Comparison of ENCODE assay signal across 1 cellular context in genomic region chr16:85633888-85634287, GRCh38.
TF ChIP-seq lines count a peak whose summit lies in the region.

No MANE protein-coding gene starts in this region.

TF ChIP-seq in K562, 482 proteins besides CTCF, POLR2A, EP300 and RAD21:
- TF ChIP-seq ZNF318 (IDR thresholded peaks at IDR 0.05; ENCODE audit: borderline replicate concordance in 1 of 2, low read depth in 1 of 2) = no peak
- no peak for TF ChIP-seq MCM2 (IDR thresholded peaks at IDR 0.05; ENCODE audit: low read depth)
- peak; percentile 40; the same call in 1 of the 2 replicates for TF ChIP-seq POLR2G (IDR thresholded peaks at IDR 0.05; ENCODE audit: low read depth, low read length)
- TF ChIP-seq USF2 (CRISPR knock-in tag; IDR thresholded peaks at IDR 0.05) = no peak
- TF ChIP-seq SLC30A9 (CRISPR knock-in tag; IDR thresholded peaks at IDR 0.05) = no peak
- TF ChIP-seq U2AF1 (optimal IDR thresholded peaks at IDR 0.05; ENCODE audit: low read depth, low read length) = no peak
- peak; percentile 78 for TF ChIP-seq RBM22 (IDR thresholded peaks at IDR 0.05; ENCODE audit: low read depth, low read length, poor library complexity, severe bottlenecking)
- no peak for TF ChIP-seq BRCA1 (IDR thresholded peaks at IDR 0.05)
- TF ChIP-seq BRCA1 (CRISPR knock-in tag; IDR thresholded peaks at IDR 0.05) = no peak
- no peak for TF ChIP-seq GTF2E2 (tag; IDR thresholded peaks at IDR 0.05)
- no peak for TF ChIP-seq ATF1 (CRISPR knock-in tag; IDR thresholded peaks at IDR 0.05)
- no peak for TF ChIP-seq ATF1 (tag; IDR thresholded peaks at IDR 0.05)
- peak; percentile 95 for TF ChIP-seq ZBTB33 (CRISPR knock-in tag; IDR thresholded peaks at IDR 0.05)
- no peak for TF ChIP-seq NFE2L1 (tag; IDR thresholded peaks at IDR 0.05; ENCODE audit: borderline replicate concordance, low read depth)
- no peak for TF ChIP-seq PHB (CRISPR knock-in tag; IDR thresholded peaks at IDR 0.05)
- no peak for TF ChIP-seq ASH1L (IDR thresholded peaks at IDR 0.05; ENCODE audit: borderline replicate concordance, low read depth, partially characterized antibody)
- no peak for TF ChIP-seq SFPQ (IDR thresholded peaks at IDR 0.05; ENCODE audit: low read depth, low read length)
- no peak for TF ChIP-seq BRF1 (IDR thresholded peaks at IDR 0.05; ENCODE audit: borderline replicate concordance, extremely low read depth, insufficient read length)
- TF ChIP-seq ZNF324 (CRISPR knock-in tag; IDR thresholded peaks at IDR 0.05) = no peak
- TF ChIP-seq CREB5 (CRISPR knock-in tag; IDR thresholded peaks at IDR 0.05) = no peak
- TF ChIP-seq ZNF23 (CRISPR knock-in tag; IDR thresholded peaks at IDR 0.05) = no peak
- TF ChIP-seq TRIM24 (IDR thresholded peaks at IDR 0.05) = no peak
- TF ChIP-seq ZNF395 (CRISPR knock-in tag; IDR thresholded peaks at IDR 0.05) = no peak
- no peak for TF ChIP-seq KAT7 (CRISPR knock-in tag; IDR thresholded peaks at IDR 0.05; ENCODE audit: borderline replicate concordance)
- no peak for TF ChIP-seq RBM25 (IDR thresholded peaks at IDR 0.05; ENCODE audit: low read depth, low read length, severe bottlenecking)
- no peak for TF ChIP-seq SIRT6 (IDR thresholded peaks at IDR 0.05; ENCODE audit: low read depth, low read length)
- TF ChIP-seq XRCC3 (IDR thresholded peaks at IDR 0.05) = no peak
TF ChIP-seq in K562: peak in this region for 3.
